In the genomic region with DNA sequence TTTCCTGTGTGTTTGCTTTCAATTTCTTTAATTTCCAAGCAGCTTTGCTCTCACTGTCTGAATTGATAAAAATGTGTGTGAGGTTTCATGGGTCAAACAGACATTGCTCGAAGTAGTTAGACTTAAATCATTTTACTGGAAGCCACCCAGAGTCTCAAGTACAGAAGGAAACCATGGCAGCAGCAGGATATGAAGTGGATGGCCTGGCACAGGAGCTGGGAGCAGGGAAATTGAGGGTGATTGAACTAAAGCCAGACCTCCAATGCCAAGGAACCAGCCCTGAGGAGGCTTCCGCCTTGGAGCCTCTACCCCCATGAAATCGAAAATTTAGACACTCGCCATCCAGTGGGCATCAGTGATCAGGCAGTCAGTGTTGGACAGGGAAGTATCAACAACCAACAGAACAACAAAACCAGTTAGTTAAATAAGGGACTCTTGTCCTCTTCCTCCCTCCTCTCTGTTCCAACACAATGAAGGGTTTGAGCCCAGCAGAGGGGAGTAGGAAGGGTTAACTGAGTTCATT, we compare ENCODE assay signal across 16 cellular contexts.
"Had no signal": no experiment of that assay in that cellular context is flagged by ENCODE, and none has a peak within 500 bp of the region (broad histone marks: within the 10 kb centered on the region; RNA-seq: fewer than 3 reads in every experiment).

No MANE protein-coding gene starts in this region.

- H2AFZ ChIP-seq: parathyroid adenoma had no signal

- H3K36me3 ChIP-seq: heart left ventricle, left lung, sigmoid colon, tibial artery, uterus had no signal

- H3K4me3 ChIP-seq: heart left ventricle, left lung, sigmoid colon, tibial artery, uterus had no signal

- DNase-seq: activated CD4-positive, CD25-positive, alpha-beta regulatory T cell treated with anti-CD3 and anti-CD28 coated beads, Interleukin-2, amount 50 U/mL, for 72 hours; activated effector memory CD4-positive, alpha-beta T cell treated with anti-CD3 and anti-CD28 coated beads, Interleukin-2, amount 50 U/mL, for 16 hours; activated T-cell treated with anti-CD3 and anti-CD28 coated beads, Interleukin-2, amount 50 U/mL, for 72 hours; cerebellar nuclear complex; cortex of kidney; erythroblast; heart left ventricle; left lung; midbrain; sigmoid colon; stimulated activated CD4-positive, alpha-beta T cell treated with anti-CD3 and anti-CD28 coated beads, Interleukin-4, amount 100 ng/mL, for 24 hours; tibial artery; uterus had no signal

- H3K27ac ChIP-seq: heart left ventricle, left lung, parathyroid adenoma, sigmoid colon, tibial artery, uterus had no signal

- H3K79me2 ChIP-seq: parathyroid adenoma had no signal

- H3K9me3 Mint-ChIP-seq: activated T-cell treated with anti-CD3 and anti-CD28 coated beads, Interleukin-2, amount 50 U/mL, for 72 hours; stimulated activated effector memory CD8-positive, alpha-beta T cell treated with anti-CD3 and anti-CD28 coated beads, Interleukin-12 subunit alpha, Interleukin-12 subunit beta, amount 100 ng/mL, for 72 hours had no signal

- H3K9ac ChIP-seq: parathyroid adenoma had no signal

- H3K27me3 ChIP-seq: heart left ventricle, left lung, sigmoid colon, tibial artery, uterus had no signal

- H3K27ac Mint-ChIP-seq: activated naive CD4-positive, alpha-beta T cell treated with anti-CD3 and anti-CD28 coated beads, Interleukin-2, amount 50 U/mL, for 24 hours; activated T-cell treated with anti-CD3 and anti-CD28 coated beads, Interleukin-2, amount 50 U/mL, for 72 hours; stimulated activated effector memory CD8-positive, alpha-beta T cell treated with anti-CD3 and anti-CD28 coated beads, Interleukin-12 subunit alpha, Interleukin-12 subunit beta, amount 100 ng/mL, for 72 hours had no signal

- H3K9me3 ChIP-seq: heart left ventricle, left lung, sigmoid colon, tibial artery, uterus had no signal

- ATAC-seq: activated T-cell treated with anti-CD3 and anti-CD28 coated beads, Interleukin-2, amount 50 U/mL, for 72 hours; heart left ventricle; left lung; stimulated activated effector memory CD8-positive, alpha-beta T cell treated with anti-CD3 and anti-CD28 coated beads, Interleukin-12 subunit alpha, Interleukin-12 subunit beta, amount 100 ng/mL, for 72 hours had no signal

- H3K4me3 Mint-ChIP-seq: activated naive CD4-positive, alpha-beta T cell treated with anti-CD3 and anti-CD28 coated beads, Interleukin-2, amount 50 U/mL, for 24 hours; activated T-cell treated with anti-CD3 and anti-CD28 coated beads, Interleukin-2, amount 50 U/mL, for 72 hours; stimulated activated effector memory CD8-positive, alpha-beta T cell treated with anti-CD3 and anti-CD28 coated beads, Interleukin-12 subunit alpha, Interleukin-12 subunit beta, amount 100 ng/mL, for 72 hours had no signal

- H3K36me3 Mint-ChIP-seq: activated naive CD4-positive, alpha-beta T cell treated with anti-CD3 and anti-CD28 coated beads, Interleukin-2, amount 50 U/mL, for 24 hours; stimulated activated effector memory CD8-positive, alpha-beta T cell treated with anti-CD3 and anti-CD28 coated beads, Interleukin-12 subunit alpha, Interleukin-12 subunit beta, amount 100 ng/mL, for 72 hours had no signal

- H3K4me1 ChIP-seq: parathyroid adenoma, tibial artery, uterus had no signal

- H3K4me1 Mint-ChIP-seq: activated naive CD4-positive, alpha-beta T cell treated with anti-CD3 and anti-CD28 coated beads, Interleukin-2, amount 50 U/mL, for 24 hours; stimulated activated effector memory CD8-positive, alpha-beta T cell treated with anti-CD3 and anti-CD28 coated beads, Interleukin-12 subunit alpha, Interleukin-12 subunit beta, amount 100 ng/mL, for 72 hours had no signal
